ENCODE assay signal across 15 cellular contexts in the genomic region with DNA sequence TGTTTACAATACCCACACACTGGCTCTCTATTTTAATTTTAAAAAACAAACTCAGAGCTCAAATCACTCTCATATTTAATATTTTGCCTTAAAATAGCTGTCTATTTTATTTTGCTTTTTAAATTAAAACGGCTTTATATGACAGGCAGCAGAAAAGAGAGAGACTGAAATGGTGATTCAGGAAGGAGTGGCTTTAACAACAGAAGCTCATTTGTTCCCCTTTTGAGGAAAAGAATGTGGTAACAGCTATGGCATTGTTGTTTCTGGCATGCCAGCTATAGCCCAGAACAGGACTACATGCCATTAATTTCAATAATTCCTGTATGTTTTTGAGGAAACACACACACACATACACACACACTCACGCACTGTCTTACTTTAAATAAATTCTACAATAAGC.
DNase-seq lines count a peak whose midpoint lies in the region; ATAC-seq and TF ChIP-seq lines count a peak whose summit lies in the region.
"Had no signal": no experiment of that assay in that cellular context is flagged by ENCODE, and none has a peak within 500 bp of the region (broad histone marks: within the 10 kb centered on the region; RNA-seq: fewer than 3 reads in every experiment).

No MANE protein-coding gene starts in this region.

- no peak overlapping the region for H3K4me3 ChIP-seq in fibroblast of the aortic adventitia (ENCODE audit: low read depth, low read length)
- H3K4me3 ChIP-seq: adrenal gland, vagina had no signal

- ATAC-seq in GM21447 (IDR thresholded peaks at IDR 0.05; ENCODE audit: unreplicated experiment), result no peak
- ATAC-seq: effector memory CD8-positive, alpha-beta T cell had no signal

- peak; percentile 46 for DNase-seq in Daoy (ENCODE audit: low read depth)
- peak; percentile 55 for DNase-seq in SW480 (ENCODE audit: low spot score)
- DNase-seq in fibroblast of the aortic adventitia (ENCODE audit: low read depth), result peak; percentile 45
- DNase-seq in putamen (ENCODE audit: low spot score), result peak; percentile 73
- no peak for DNase-seq in T1000 (lab: John Stamatoyannopoulos, UW)
- no peak for DNase-seq in NCI-H345 (lab: John Stamatoyannopoulos, UW)
- no peak for DNase-seq in activated CD8-positive, alpha-beta memory T cell treated with anti-CD3 and anti-CD28 coated beads, Interleukin-2, amount 50 U/mL, for 48 hours
- DNase-seq: activated CD8-positive, alpha-beta memory T cell treated with anti-CD3 and anti-CD28 coated beads, Interleukin-2, amount 50 U/mL, for 4 hours; adrenal gland; BE2C; effector memory CD8-positive, alpha-beta T cell; Karpas-422; RPMI8226 had no signal

- no peak for TF ChIP-seq CTCF in fibroblast of the aortic adventitia (IDR thresholded peaks at IDR 0.05; ENCODE audit: insufficient read depth, low read length)

Comparison
In these comparisons a context has a peak if more than half of its experiments do, and no peak if none do; other contexts are left out.
1. DNase-seq: peak in Daoy (single experiment), SW480 (single experiment), fibroblast of the aortic adventitia (single experiment) and putamen (single experiment); none in T1000 (single experiment), NCI-H345 (single experiment) and activated CD8-positive, alpha-beta memory T cell treated with anti-CD3 and anti-CD28 coated beads, Interleukin-2, amount 50 U/mL, for 48 hours (single experiment).